Comparison of ENCODE assay signal across 7 cellular contexts in genomic region chr9:99162759-99163364, GRCh38. TPM values are rescaled to one million over a fixed set of nuclear protein-coding genes. Genes with fewer than 3 reads are reported as not detected.
DNase-seq lines count a peak whose midpoint lies in the region; ATAC-seq and TF ChIP-seq lines count a peak whose summit lies in the region.

No MANE protein-coding gene starts in this region.

- peaks cover 20% of the 10 kb centered on the region for H3K4me1 Mint-ChIP-seq in activated T-cell treated with anti-CD3 and anti-CD28 coated beads, Interleukin-2, amount 50 U/mL, for 24 hours (ENCODE audit: low read depth)

- no peak overlapping the region for H3K27ac ChIP-seq in Peyer's patch
- H3K27ac ChIP-seq in psoas muscle: no peak overlapping the region

- H3K9me3 ChIP-seq in Peyer's patch (no peaks in the 10 kb centered on the region), psoas muscle (no peaks in the 10 kb centered on the region)

- no peak overlapping the region for H3K4me3 Mint-ChIP-seq in activated T-cell treated with anti-CD3 and anti-CD28 coated beads, Interleukin-2, amount 50 U/mL, for 24 hours

- 33 to 36% (median 35%) methylated on average over 3 of the region's 3 CpGs for WGBS in psoas muscle, 3 donors

- DNase-seq in ELR (ENCODE audit: low read depth): peak; percentile 65
- DNase-seq in Peyer's patch: no peak
- DNase-seq in fibroblast of gingiva (ENCODE audit: low read depth): peak; percentile 35
- no peak for DNase-seq in psoas muscle
- DNase-seq in activated T-cell treated with anti-CD3 and anti-CD28 coated beads, Interleukin-2, amount 50 U/mL, for 24 hours: no peak

- no peaks in the 10 kb centered on the region for H3K36me3 ChIP-seq in Peyer's patch
- H3K36me3 ChIP-seq in psoas muscle (ENCODE audit: insufficient read depth in 1 of 2, low read depth in 1 of 2): no peaks in the 10 kb centered on the region

- H3K27me3 Mint-ChIP-seq in activated T-cell treated with anti-CD3 and anti-CD28 coated beads, Interleukin-2, amount 50 U/mL, for 24 hours: peaks cover 3% of the 10 kb centered on the region

- H3K9me3 Mint-ChIP-seq in activated T-cell treated with anti-CD3 and anti-CD28 coated beads, Interleukin-2, amount 50 U/mL, for 24 hours: no peaks in the 10 kb centered on the region

- H3K27ac Mint-ChIP-seq in activated T-cell treated with anti-CD3 and anti-CD28 coated beads, Interleukin-2, amount 50 U/mL, for 24 hours: no peak overlapping the region

- H3K4me1 ChIP-seq in Peyer's patch: no peaks in the 10 kb centered on the region
- no peaks in the 10 kb centered on the region for H3K4me1 ChIP-seq in psoas muscle

- H3K36me3 Mint-ChIP-seq in activated T-cell treated with anti-CD3 and anti-CD28 coated beads, Interleukin-2, amount 50 U/mL, for 24 hours (ENCODE audit: low read depth): no peaks in the 10 kb centered on the region

- no peaks in the 10 kb centered on the region for H3K27me3 ChIP-seq in Peyer's patch
- H3K27me3 ChIP-seq in psoas muscle (ENCODE audit: insufficient read depth in 3 of 3, low read length in 2 of 3): no peaks in the 10 kb centered on the region

- TF ChIP-seq POLR2A in Peyer's patch (IDR thresholded peaks at IDR 0.05): no peak

- TF ChIP-seq CTCF in Peyer's patch (IDR thresholded peaks at IDR 0.05): peak in 4 of 6 experiments; percentile 51 to 56 (median 54)
- TF ChIP-seq CTCF in psoas muscle (IDR thresholded peaks at IDR 0.05): peak; percentile 57

- ATAC-seq in HG03432 (IDR thresholded peaks at IDR 0.05; ENCODE audit: unreplicated experiment): peak; percentile 60
- ATAC-seq in psoas muscle: peak in 1 of 4 donors; percentile 56
- no peak for ATAC-seq in HG03354 (IDR thresholded peaks at IDR 0.05; ENCODE audit: poor library complexity, severe bottlenecking, unreplicated experiment)

- intact Hi-C loops in psoas muscle (cut with DNase I): loop anchor here (10.0 kb wide), 1 partner anchor 1162 kb away; no protein-coding TSS in a partner anchor

- H3K4me3 ChIP-seq in Peyer's patch (no peak overlapping the region), psoas muscle (no peak overlapping the region)

RNA-seq across cellular contexts. Expression of gene TGFBR1, which starts 57.9 kb away (rescaled TPM):
- 10 to 100 TPM; 11.6 to 14.4 (median 13.5) TPM for total RNA-seq in Peyer's patch
- total RNA-seq in psoas muscle: 10 to 100 TPM; 18.3 to 25.7 (median 20.6) TPM
- 1 to 10 TPM; 5.3 to 7.8 (median 5.4) TPM for polyA plus RNA-seq in psoas muscle

RNA-seq across cellular contexts. Expression of gene ALG2, which starts 58.9 kb away (rescaled TPM):
- total RNA-seq in Peyer's patch: 10 to 100 TPM; 19.0 to 36.2 (median 31.0) TPM
- 10 to 100 TPM in 3 of 4 donors, 1 to 10 TPM in 1; 8.3 to 18.8 (median 12.7) TPM for total RNA-seq in psoas muscle
- 10 to 100 TPM in 2 of 3 donors, 1 to 10 TPM in 1; 6.6 to 15.7 (median 11.5) TPM for polyA plus RNA-seq in psoas muscle

RNA-seq across cellular contexts. Expression of gene SEC61B, which starts 59.2 kb away (rescaled TPM):
- total RNA-seq in Peyer's patch (10 to 100 TPM; 47.7 to 73.6 (median 58.0) TPM), psoas muscle (10 to 100 TPM; 17.5 to 49.6 (median 36.8) TPM)
- 100 to 1,000 TPM in 1 of 3 donors, 10 to 100 TPM in 2; 67.9 to 145 (median 69.5) TPM for polyA plus RNA-seq in psoas muscle

Comparison
In these comparisons a context has a peak if more than half of its experiments do, and no peak if none do; other contexts are left out.
1. DNase-seq: peak in ELR (single experiment) and fibroblast of gingiva (single experiment); none in Peyer's patch (0 of 3), psoas muscle (0 of 2) and activated T-cell treated with anti-CD3 and anti-CD28 coated beads, Interleukin-2, amount 50 U/mL, for 24 hours (single experiment).